1 cellular context compared by ENCODE assay signal in the genomic region with DNA sequence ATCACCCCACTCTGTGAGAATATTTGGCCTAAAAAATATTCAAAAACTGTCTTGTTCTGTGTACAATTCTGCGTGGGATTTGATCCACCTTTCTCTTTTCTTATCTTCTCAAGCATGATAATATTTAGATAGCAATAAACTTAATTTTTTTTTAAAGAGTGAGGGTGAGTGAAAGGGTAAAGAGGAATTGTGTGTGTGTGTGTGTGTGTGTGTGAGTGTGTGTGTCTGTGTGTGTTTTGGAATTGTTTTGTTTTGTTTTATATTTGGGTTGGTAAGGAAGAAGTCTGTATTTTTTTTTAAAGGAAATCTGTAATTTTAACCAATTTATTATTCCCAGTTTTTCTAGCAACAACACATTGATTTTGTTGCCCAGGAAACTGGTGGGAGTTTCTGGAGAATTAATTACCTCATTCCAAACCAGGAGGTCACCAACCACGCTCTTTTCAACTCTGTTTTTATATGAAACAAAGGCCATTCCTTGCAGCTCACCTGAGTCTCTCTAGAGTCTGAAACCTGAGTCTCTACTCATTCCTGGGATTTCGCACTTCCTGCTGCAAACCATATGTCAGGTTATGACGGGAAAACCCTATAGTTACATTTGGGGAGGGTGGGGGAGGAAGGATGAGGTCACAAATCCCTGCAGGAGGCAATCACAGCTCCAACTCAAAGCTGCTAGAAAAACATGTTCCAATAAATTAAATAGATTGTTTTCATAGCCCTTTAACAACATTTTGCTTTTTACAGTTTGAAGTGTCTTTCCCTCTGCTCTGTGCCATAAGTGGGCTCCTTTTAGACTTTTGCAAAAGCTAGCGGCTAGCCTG.
A peak's percentile ranks its signal among the peaks of the same experiment; 100 is the strongest.
TF ChIP-seq lines count a peak whose summit lies in the region.

No MANE protein-coding gene starts in this region.

TF ChIP-seq in HEK293, 187 proteins besides CTCF, POLR2A, EP300 and RAD21 (continued from another document and continues in another):
- TF ChIP-seq, protein P1, sequence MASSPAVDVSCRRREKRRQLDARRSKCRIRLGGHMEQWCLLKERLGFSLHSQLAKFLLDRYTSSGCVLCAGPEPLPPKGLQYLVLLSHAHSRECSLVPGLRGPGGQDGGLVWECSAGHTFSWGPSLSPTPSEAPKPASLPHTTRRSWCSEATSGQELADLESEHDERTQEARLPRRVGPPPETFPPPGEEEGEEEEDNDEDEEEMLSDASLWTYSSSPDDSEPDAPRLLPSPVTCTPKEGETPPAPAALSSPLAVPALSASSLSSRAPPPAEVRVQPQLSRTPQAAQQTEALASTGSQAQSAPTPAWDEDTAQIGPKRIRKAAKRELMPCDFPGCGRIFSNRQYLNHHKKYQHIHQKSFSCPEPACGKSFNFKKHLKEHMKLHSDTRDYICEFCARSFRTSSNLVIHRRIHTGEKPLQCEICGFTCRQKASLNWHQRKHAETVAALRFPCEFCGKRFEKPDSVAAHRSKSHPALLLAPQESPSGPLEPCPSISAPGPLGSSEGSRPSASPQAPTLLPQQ (tag by site-specific recombination; IDR thresholded peaks at IDR 0.05): peak; percentile 62
- TF ChIP-seq ZNF600 (tag by site-specific recombination; IDR thresholded peaks at IDR 0.05): peak; percentile 54
- TF ChIP-seq, protein P2, sequence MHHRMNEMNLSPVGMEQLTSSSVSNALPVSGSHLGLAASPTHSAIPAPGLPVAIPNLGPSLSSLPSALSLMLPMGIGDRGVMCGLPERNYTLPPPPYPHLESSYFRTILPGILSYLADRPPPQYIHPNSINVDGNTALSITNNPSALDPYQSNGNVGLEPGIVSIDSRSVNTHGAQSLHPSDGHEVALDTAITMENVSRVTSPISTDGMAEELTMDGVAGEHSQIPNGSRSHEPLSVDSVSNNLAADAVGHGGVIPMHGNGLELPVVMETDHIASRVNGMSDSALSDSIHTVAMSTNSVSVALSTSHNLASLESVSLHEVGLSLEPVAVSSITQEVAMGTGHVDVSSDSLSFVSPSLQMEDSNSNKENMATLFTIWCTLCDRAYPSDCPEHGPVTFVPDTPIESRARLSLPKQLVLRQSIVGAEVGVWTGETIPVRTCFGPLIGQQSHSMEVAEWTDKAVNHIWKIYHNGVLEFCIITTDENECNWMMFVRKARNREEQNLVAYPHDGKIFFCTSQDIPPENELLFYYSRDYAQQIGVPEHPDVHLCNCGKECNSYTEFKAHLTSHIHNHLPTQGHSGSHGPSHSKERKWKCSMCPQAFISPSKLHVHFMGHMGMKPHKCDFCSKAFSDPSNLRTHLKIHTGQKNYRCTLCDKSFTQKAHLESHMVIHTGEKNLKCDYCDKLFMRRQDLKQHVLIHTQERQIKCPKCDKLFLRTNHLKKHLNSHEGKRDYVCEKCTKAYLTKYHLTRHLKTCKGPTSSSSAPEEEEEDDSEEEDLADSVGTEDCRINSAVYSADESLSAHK (tag by site-specific recombination; IDR thresholded peaks at IDR 0.05): peak; percentile 60
- 0 out of 2 replicates have a peak, but pooled peaks have one; percentile 41 for TF ChIP-seq ZBTB8A (tag by site-specific recombination; IDR thresholded peaks at IDR 0.05)
- peak; percentile 16; the same call in 1 of the 2 replicates for TF ChIP-seq ZNF121 (tag by site-specific recombination; IDR thresholded peaks at IDR 0.05)
- 0 out of 2 replicates have a peak, but pooled peaks have one; percentile 40 for TF ChIP-seq ZNF664 (tag by site-specific recombination; IDR thresholded peaks at IDR 0.05)
- no peak for TF ChIP-seq ZNF791 (tag by site-specific recombination; IDR thresholded peaks at IDR 0.05)
- peak; percentile 34; the same call in 1 of the 2 replicates for TF ChIP-seq GLIS2 (tag by site-specific recombination; IDR thresholded peaks at IDR 0.05)
- TF ChIP-seq, protein P3, sequence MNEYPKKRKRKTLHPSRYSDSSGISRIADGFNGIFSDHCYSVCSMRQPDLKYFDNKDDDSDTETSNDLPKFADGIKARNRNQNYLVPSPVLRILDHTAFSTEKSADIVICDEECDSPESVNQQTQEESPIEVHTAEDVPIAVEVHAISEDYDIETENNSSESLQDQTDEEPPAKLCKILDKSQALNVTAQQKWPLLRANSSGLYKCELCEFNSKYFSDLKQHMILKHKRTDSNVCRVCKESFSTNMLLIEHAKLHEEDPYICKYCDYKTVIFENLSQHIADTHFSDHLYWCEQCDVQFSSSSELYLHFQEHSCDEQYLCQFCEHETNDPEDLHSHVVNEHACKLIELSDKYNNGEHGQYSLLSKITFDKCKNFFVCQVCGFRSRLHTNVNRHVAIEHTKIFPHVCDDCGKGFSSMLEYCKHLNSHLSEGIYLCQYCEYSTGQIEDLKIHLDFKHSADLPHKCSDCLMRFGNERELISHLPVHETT (tag by site-specific recombination; IDR thresholded peaks at IDR 0.05): peak; percentile 64
- TF ChIP-seq OVOL3 (tag by site-specific recombination; IDR thresholded peaks at IDR 0.05): peak; percentile 88
- TF ChIP-seq, protein P4, sequence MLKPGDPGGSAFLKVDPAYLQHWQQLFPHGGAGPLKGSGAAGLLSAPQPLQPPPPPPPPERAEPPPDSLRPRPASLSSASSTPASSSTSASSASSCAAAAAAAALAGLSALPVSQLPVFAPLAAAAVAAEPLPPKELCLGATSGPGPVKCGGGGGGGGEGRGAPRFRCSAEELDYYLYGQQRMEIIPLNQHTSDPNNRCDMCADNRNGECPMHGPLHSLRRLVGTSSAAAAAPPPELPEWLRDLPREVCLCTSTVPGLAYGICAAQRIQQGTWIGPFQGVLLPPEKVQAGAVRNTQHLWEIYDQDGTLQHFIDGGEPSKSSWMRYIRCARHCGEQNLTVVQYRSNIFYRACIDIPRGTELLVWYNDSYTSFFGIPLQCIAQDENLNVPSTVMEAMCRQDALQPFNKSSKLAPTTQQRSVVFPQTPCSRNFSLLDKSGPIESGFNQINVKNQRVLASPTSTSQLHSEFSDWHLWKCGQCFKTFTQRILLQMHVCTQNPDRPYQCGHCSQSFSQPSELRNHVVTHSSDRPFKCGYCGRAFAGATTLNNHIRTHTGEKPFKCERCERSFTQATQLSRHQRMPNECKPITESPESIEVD (tag by site-specific recombination; IDR thresholded peaks at IDR 0.05): peak; percentile 99
- TF ChIP-seq, protein P5, sequence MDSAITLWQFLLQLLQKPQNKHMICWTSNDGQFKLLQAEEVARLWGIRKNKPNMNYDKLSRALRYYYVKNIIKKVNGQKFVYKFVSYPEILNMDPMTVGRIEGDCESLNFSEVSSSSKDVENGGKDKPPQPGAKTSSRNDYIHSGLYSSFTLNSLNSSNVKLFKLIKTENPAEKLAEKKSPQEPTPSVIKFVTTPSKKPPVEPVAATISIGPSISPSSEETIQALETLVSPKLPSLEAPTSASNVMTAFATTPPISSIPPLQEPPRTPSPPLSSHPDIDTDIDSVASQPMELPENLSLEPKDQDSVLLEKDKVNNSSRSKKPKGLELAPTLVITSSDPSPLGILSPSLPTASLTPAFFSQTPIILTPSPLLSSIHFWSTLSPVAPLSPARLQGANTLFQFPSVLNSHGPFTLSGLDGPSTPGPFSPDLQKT (IDR thresholded peaks at IDR 0.05; ENCODE audit: borderline replicate concordance, low read depth, low read length): no peak
- peak; percentile 83 for TF ChIP-seq ZNF2 (tag by site-specific recombination; IDR thresholded peaks at IDR 0.05)
- 0 out of 2 replicates have a peak, but pooled peaks have one; percentile 25 for TF ChIP-seq ZNF558 (tag by site-specific recombination; IDR thresholded peaks at IDR 0.05)
- no peak for TF ChIP-seq ZNF23 (tag by site-specific recombination; IDR thresholded peaks at IDR 0.05; ENCODE audit: borderline replicate concordance)
- TF ChIP-seq, protein P6, sequence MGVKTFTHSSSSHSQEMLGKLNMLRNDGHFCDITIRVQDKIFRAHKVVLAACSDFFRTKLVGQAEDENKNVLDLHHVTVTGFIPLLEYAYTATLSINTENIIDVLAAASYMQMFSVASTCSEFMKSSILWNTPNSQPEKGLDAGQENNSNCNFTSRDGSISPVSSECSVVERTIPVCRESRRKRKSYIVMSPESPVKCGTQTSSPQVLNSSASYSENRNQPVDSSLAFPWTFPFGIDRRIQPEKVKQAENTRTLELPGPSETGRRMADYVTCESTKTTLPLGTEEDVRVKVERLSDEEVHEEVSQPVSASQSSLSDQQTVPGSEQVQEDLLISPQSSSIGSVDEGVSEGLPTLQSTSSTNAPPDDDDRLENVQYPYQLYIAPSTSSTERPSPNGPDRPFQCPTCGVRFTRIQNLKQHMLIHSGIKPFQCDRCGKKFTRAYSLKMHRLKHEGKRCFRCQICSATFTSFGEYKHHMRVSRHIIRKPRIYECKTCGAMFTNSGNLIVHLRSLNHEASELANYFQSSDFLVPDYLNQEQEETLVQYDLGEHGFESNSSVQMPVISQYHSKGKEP (tag by site-specific recombination; IDR thresholded peaks at IDR 0.05): peak; percentile 92
- TF ChIP-seq ZNF169 (tag by site-specific recombination; IDR thresholded peaks at IDR 0.05): no peak
- TF ChIP-seq ZNF10 (tag by site-specific recombination; IDR thresholded peaks at IDR 0.05): peak; percentile 48; the same call in 1 of the 2 replicates
- TF ChIP-seq, protein P7, sequence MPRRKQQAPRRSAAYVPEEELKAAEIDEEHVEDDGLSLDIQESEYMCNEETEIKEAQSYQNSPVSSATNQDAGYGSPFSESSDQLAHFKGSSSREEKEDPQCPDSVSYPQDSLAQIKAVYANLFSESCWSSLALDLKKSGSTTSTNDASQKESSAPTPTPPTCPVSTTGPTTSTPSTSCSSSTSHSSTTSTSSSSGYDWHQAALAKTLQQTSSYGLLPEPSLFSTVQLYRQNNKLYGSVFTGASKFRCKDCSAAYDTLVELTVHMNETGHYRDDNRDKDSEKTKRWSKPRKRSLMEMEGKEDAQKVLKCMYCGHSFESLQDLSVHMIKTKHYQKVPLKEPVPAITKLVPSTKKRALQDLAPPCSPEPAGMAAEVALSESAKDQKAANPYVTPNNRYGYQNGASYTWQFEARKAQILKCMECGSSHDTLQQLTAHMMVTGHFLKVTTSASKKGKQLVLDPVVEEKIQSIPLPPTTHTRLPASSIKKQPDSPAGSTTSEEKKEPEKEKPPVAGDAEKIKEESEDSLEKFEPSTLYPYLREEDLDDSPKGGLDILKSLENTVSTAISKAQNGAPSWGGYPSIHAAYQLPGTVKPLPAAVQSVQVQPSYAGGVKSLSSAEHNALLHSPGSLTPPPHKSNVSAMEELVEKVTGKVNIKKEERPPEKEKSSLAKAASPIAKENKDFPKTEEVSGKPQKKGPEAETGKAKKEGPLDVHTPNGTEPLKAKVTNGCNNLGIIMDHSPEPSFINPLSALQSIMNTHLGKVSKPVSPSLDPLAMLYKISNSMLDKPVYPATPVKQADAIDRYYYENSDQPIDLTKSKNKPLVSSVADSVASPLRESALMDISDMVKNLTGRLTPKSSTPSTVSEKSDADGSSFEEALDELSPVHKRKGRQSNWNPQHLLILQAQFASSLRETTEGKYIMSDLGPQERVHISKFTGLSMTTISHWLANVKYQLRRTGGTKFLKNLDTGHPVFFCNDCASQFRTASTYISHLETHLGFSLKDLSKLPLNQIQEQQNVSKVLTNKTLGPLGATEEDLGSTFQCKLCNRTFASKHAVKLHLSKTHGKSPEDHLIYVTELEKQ (tag by site-specific recombination; IDR thresholded peaks at IDR 0.05; ENCODE audit: borderline replicate concordance): peak; percentile 92
- TF ChIP-seq ZBTB1 (tag by site-specific recombination; IDR thresholded peaks at IDR 0.05): 0 out of 2 replicates have a peak, but pooled peaks have one; percentile 43
- TF ChIP-seq ZNF354C (tag by site-specific recombination; IDR thresholded peaks at IDR 0.05; ENCODE audit: borderline replicate concordance, low read depth): no peak
- no peak for TF ChIP-seq ZNF221 (tag by site-specific recombination; IDR thresholded peaks at IDR 0.05; ENCODE audit: borderline replicate concordance)
- TF ChIP-seq ZEB2 (tag by site-specific recombination; IDR thresholded peaks at IDR 0.05): peak; percentile 86
- TF ChIP-seq ZNF140 (tag by site-specific recombination; IDR thresholded peaks at IDR 0.05): no peak
- TF ChIP-seq RBAK (tag by site-specific recombination; IDR thresholded peaks at IDR 0.05): no peak
- peak; percentile 97 for TF ChIP-seq SP7 (tag by site-specific recombination; IDR thresholded peaks at IDR 0.05)
- peak; percentile 85 for TF ChIP-seq KLF10 (tag by site-specific recombination; IDR thresholded peaks at IDR 0.05)
- TF ChIP-seq ZNF157 (tag by site-specific recombination; IDR thresholded peaks at IDR 0.05): no peak
- TF ChIP-seq, protein P8, sequence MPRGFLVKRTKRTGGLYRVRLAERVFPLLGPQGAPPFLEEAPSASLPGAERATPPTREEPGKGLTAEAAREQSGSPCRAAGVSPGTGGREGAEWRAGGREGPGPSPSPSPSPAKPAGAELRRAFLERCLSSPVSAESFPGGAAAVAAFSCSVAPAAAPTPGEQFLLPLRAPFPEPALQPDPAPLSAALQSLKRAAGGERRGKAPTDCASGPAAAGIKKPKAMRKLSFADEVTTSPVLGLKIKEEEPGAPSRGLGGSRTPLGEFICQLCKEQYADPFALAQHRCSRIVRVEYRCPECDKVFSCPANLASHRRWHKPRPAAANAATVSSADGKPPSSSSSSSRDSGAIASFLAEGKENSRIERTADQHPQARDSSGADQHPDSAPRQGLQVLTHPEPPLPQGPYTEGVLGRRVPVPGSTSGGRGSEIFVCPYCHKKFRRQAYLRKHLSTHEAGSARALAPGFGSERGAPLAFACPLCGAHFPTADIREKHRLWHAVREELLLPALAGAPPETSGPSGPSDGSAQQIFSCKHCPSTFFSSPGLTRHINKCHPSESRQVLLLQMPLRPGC (tag by site-specific recombination; IDR thresholded peaks at IDR 0.05): peak; percentile 93
- TF ChIP-seq ZNF560 (tag by site-specific recombination; IDR thresholded peaks at IDR 0.05; ENCODE audit: borderline replicate concordance): no peak
- TF ChIP-seq FEZF1 (tag by site-specific recombination; IDR thresholded peaks at IDR 0.05): peak; percentile 97
- TF ChIP-seq ZXDB (tag by site-specific recombination; IDR thresholded peaks at IDR 0.05): peak; percentile 70; the same call in 1 of the 2 replicates
- TF ChIP-seq ZBTB17 (tag by site-specific recombination; IDR thresholded peaks at IDR 0.05): peak; percentile 69; the same call in 1 of the 2 replicates
- no peak for TF ChIP-seq ZFP3 (tag by site-specific recombination; IDR thresholded peaks at IDR 0.05; ENCODE audit: low read depth)
- TF ChIP-seq, protein P9, sequence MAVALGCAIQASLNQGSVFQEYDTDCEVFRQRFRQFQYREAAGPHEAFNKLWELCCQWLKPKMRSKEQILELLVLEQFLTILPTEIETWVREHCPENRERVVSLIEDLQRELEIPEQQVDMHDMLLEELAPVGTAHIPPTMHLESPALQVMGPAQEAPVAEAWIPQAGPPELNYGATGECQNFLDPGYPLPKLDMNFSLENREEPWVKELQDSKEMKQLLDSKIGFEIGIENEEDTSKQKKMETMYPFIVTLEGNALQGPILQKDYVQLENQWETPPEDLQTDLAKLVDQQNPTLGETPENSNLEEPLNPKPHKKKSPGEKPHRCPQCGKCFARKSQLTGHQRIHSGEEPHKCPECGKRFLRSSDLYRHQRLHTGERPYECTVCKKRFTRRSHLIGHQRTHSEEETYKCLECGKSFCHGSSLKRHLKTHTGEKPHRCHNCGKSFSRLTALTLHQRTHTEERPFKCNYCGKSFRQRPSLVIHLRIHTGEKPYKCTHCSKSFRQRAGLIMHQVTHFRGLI (tag by site-specific recombination; IDR thresholded peaks at IDR 0.05): no peak; the same call in 1 of the 2 replicates
- TF ChIP-seq ZNF549 (tag by site-specific recombination; IDR thresholded peaks at IDR 0.05): no peak
- no peak for TF ChIP-seq SCRT1 (tag by site-specific recombination; IDR thresholded peaks at IDR 0.05; ENCODE audit: borderline replicate concordance)
- peak; percentile 99 for TF ChIP-seq GLIS1 (tag by site-specific recombination; IDR thresholded peaks at IDR 0.05)
- TF ChIP-seq ZFHX2 (tag by site-specific recombination; conservative IDR thresholded peaks at IDR 0.05): peak; percentile 33; the same call in 1 of the 2 replicates
- peak; percentile 24; the same call in 1 of the 2 replicates for TF ChIP-seq ZNF394 (tag by site-specific recombination; IDR thresholded peaks at IDR 0.05; ENCODE audit: borderline replicate concordance)
- TF ChIP-seq ZNF132 (tag by site-specific recombination; IDR thresholded peaks at IDR 0.05; ENCODE audit: borderline replicate concordance): no peak
- TF ChIP-seq ZNF571 (tag by site-specific recombination; IDR thresholded peaks at IDR 0.05): no peak
